In the genomic region with DNA sequence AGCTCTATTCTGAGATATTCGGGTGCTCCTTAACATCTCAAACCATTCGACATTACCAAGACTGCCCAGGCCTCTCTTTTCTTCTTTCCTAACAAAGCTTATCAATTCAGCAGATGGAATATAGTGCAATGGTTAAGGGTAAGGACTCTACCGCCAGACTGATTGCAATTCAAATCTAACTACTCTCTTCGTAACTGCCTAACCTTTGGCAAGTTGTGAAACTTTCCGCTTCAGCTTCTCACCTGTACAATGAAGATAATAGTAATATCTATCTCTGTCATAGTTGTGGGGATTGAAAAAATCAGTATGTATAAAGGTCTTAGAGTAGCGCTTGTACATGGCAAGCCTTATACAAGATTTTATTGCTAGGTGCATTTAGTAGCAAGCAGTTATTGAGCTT, we compare ENCODE assay signal across 8 cellular contexts. TPM values are rescaled to one million over a fixed set of nuclear protein-coding genes. Genes with fewer than 3 reads are reported as not detected.
DNase-seq lines count a peak whose midpoint lies in the region; ATAC-seq, FAIRE-seq and TF ChIP-seq lines count a peak whose summit lies in the region.

No MANE protein-coding gene starts in this region.

- H3K4me1 ChIP-seq in ACC112 (ENCODE audit: control insufficient read depth, insufficient read depth, low read length, unreplicated experiment) (peaks cover 20% of the 10 kb centered on the region), body of pancreas (peaks cover 55% of the 10 kb centered on the region)

- no peak for FAIRE-seq in urothelium cell line (lab: Jason Lieb, UNC)

- H3K4me3 ChIP-seq in ACC112 (ENCODE audit: low read depth, low read length) (peak overlapping the region; percentile 98), body of pancreas (peak overlapping the region; percentile 76 to 92)

- ATAC-seq in body of pancreas (no peak), HG02763 (IDR thresholded peaks at IDR 0.05; ENCODE audit: unreplicated experiment) (no peak), GM18858 (IDR thresholded peaks at IDR 0.05; ENCODE audit: unreplicated experiment) (no peak)

- DNase-seq in HFFc6 (no peak), body of pancreas (no peak), mesothelial cell of epicardium (ENCODE audit: low spot score in 2 of 2, unreplicated experiment in 2 of 2) (no peak), urothelium cell line (ENCODE audit: low spot score) (no peak), NCI-H524 treated with DMSO at 0.1 percent for 48 hours (lab: John Stamatoyannopoulos, UW) (no peak)

- TF ChIP-seq CTCF in HFFc6 (IDR thresholded peaks at IDR 0.05) (no peak), body of pancreas (IDR thresholded peaks at IDR 0.05) (no peak), mesothelial cell of epicardium (IDR thresholded peaks at IDR 0.05; ENCODE audit: unreplicated experiment) (no peak)

- H3K36me3 ChIP-seq in ACC112 (ENCODE audit: insufficient read depth, low read length) (no peaks in the 10 kb centered on the region; the same call in 1 of the 2 replicates), body of pancreas (replicated peaks in 1 of 2; ENCODE audit: insufficient read depth in 1 of 2, low read depth in 2 of 2) (no peaks in the 10 kb centered on the region)

- H2AFZ ChIP-seq in ACC112 (ENCODE audit: low read length, unreplicated experiment) = peak overlapping the region; percentile 74

- H3K27ac ChIP-seq in ACC112 (ENCODE audit: low read depth, low read length) (peak overlapping the region; percentile 87; the same call in 1 of the 2 replicates), body of pancreas (peak overlapping the region; percentile 81 to 98 (median 90))

- peaks cover 59% of the 10 kb centered on the region for H3K79me2 ChIP-seq in ACC112 (ENCODE audit: control insufficient read depth, insufficient read depth, low read length, unreplicated experiment)

- H3K27ac Mint-ChIP-seq in HFFc6 (peak overlapping the region; percentile 99), mesothelial cell of epicardium (peak overlapping the region; percentile 94)

- TF ChIP-seq POLR2A in body of pancreas (IDR thresholded peaks at IDR 0.05) = no peak

- H3K4me1 Mint-ChIP-seq in HFFc6 (ENCODE audit: low read depth) (peaks cover 70% of the 10 kb centered on the region), mesothelial cell of epicardium (peaks cover 27% of the 10 kb centered on the region)

- H3K9me3 Mint-ChIP-seq in HFFc6 (no peaks in the 10 kb centered on the region), mesothelial cell of epicardium (no peaks in the 10 kb centered on the region)

- no peaks in the 10 kb centered on the region for H3K27me3 ChIP-seq in ACC112 (ENCODE audit: insufficient read depth, low read length)
- no peaks in the 10 kb centered on the region for H3K27me3 ChIP-seq in body of pancreas

- intact Hi-C loops in body of pancreas (cut with DNase I) = no loop called here

- H3K4me3 Mint-ChIP-seq in HFFc6 (peak overlapping the region; percentile 99), mesothelial cell of epicardium (peak overlapping the region; percentile 95)

- H3K36me3 Mint-ChIP-seq in HFFc6 (ENCODE audit: low read depth) (peaks cover 10% of the 10 kb centered on the region), mesothelial cell of epicardium (no peaks in the 10 kb centered on the region)

- no peaks in the 10 kb centered on the region for H3K9me3 ChIP-seq in body of pancreas

- WGBS in body of pancreas, 2 donors = 5 to 7% methylated on average over 6 of the region's 6 CpGs

- peaks cover 1% of the 10 kb centered on the region; the same call in 1 of the 2 replicates for H3K27me3 Mint-ChIP-seq in HFFc6 (ENCODE audit: insufficient read depth)
- no peaks in the 10 kb centered on the region for H3K27me3 Mint-ChIP-seq in mesothelial cell of epicardium (ENCODE audit: low read depth)

RNA-seq across cellular contexts. Expression of gene UBA5, which starts 1.0 kb away (rescaled TPM):
- total RNA-seq in HFFc6 (2021; fragmentation: NEBNext Ultra II Directional; extraction: Animal tissue kit (Norgen Biotek cat#: 25700)) = 10 to 100 TPM; 43.8 to 51.5 (median 48.0) TPM
- 10 to 100 TPM; 85.6 to 99.2 TPM for total RNA-seq in body of pancreas
- total RNA-seq in mesothelial cell of epicardium = 37.4 to 42.2 TPM (median 37.9 TPM) in 3 replicates

RNA-seq across cellular contexts. Expression of gene ACAD11, which starts 1.5 kb away (rescaled TPM):
- total RNA-seq in HFFc6 (2021; fragmentation: NEBNext Ultra II Directional; extraction: Animal tissue kit (Norgen Biotek cat#: 25700)) = 10 to 100 TPM; 13.3 to 18.5 (median 13.8) TPM
- 10 to 100 TPM; 28.8 to 52.1 TPM for total RNA-seq in body of pancreas
- total RNA-seq in mesothelial cell of epicardium = 20.3 to 21.8 TPM (median 21.4 TPM) in 3 replicates
